ENCODE assay signal across 16 cellular contexts in genomic region chr12:124515981-124516380, GRCh38. TPM values are rescaled to one million over a fixed set of nuclear protein-coding genes. Genes with fewer than 3 reads are reported as not detected.
A peak's percentile ranks its signal among the peaks of the same experiment; 100 is the strongest.
DNase-seq lines count a peak whose midpoint lies in the region; ATAC-seq and TF ChIP-seq lines count a peak whose summit lies in the region.
"Had no signal": no experiment of that assay in that cellular context is flagged by ENCODE, and none has a peak within 500 bp of the region (broad histone marks: within the 10 kb centered on the region; RNA-seq: fewer than 3 reads in every experiment).

No MANE protein-coding gene starts in this region.

- POLR2A ChIA-PET in WTC11 (lab: Charles Lee), result no interaction called here
- POLR2A ChIA-PET in CD4-positive, alpha-beta T cell (lab: Charles Lee), result no interaction called here
- POLR2A ChIA-PET in activated CD4-positive, alpha-beta memory T cell treated with anti-CD3 and anti-CD28 coated beads for 36 hours (lab: Charles Lee), result no interaction called here

- no peak overlapping the region for H2BK120ac ChIP-seq in neuronal stem cell (ENCODE audit: low read depth, low read length)

- H3K4ac ChIP-seq in neuronal stem cell (ENCODE audit: low read length), result no peak overlapping the region

- no peak for DNase-seq in WTC11 (ENCODE audit: low spot score)
- DNase-seq in esophagus muscularis mucosa (ENCODE audit: extremely low spot score), result no peak
- no peak for DNase-seq in neuronal stem cell (ENCODE audit: low spot score)
- DNase-seq in tibial nerve (ENCODE audit: low spot score in 2 of 2), result no peak
- no peak for DNase-seq in kidney glomerular epithelial cell (lab: John Stamatoyannopoulos, UW)
- no peak for DNase-seq in CD4-positive, alpha-beta T cell
- no peak for DNase-seq in activated CD4-positive, alpha-beta memory T cell treated with anti-CD3 and anti-CD28 coated beads for 36 hours
- DNase-seq: activated CD8-positive, alpha-beta memory T cell treated with anti-CD3 and anti-CD28 coated beads, Interleukin-2, amount 50 U/mL, for 4 hours; Caco-2; NCI-H1092 treated with DMSO at 0.1 percent for 48 hours; NCI-H524 treated with DMSO at 0.1 percent for 48 hours; ovary; RPMI8226; stimulated activated CD4-positive, alpha-beta T cell treated with anti-CD3 and anti-CD28 coated beads, Interleukin-4, amount 100 ng/mL, for 4 hours; stimulated activated naive CD8-positive, alpha-beta T cell treated with anti-CD3 and anti-CD28 coated beads, Interleukin-15, amount 100 ng/mL, for 72 hours had no signal

- H3K9ac ChIP-seq in neuronal stem cell (ENCODE audit: low read depth, low read length, poor library complexity), result no peak overlapping the region

- H2AK5ac ChIP-seq in neuronal stem cell (ENCODE audit: low read depth, low read length), result peak overlapping the region; percentile 88

- H4K8ac ChIP-seq in neuronal stem cell (ENCODE audit: low read depth, low read length), result no peak overlapping the region

- H3K27ac Mint-ChIP-seq in WTC11, result peak overlapping the region; percentile 86; the same call in 1 of the 2 replicates
- H3K27ac Mint-ChIP-seq in CD4-positive, alpha-beta T cell, result no peak overlapping the region
- H3K27ac Mint-ChIP-seq in activated CD4-positive, alpha-beta memory T cell treated with anti-CD3 and anti-CD28 coated beads for 36 hours, result no peak overlapping the region
- H3K27ac Mint-ChIP-seq: stimulated activated naive CD8-positive, alpha-beta T cell treated with anti-CD3 and anti-CD28 coated beads, Interleukin-15, amount 100 ng/mL, for 72 hours had no signal

- H3K9me3 ChIP-seq in esophagus muscularis mucosa (no peaks in the 10 kb centered on the region), neuronal stem cell (replicated peaks in 1 of 2; ENCODE audit: control insufficient read depth in 2 of 2, insufficient read depth in 1 of 2, low read depth in 1 of 2, low read length in 2 of 2) (peaks cover 0 to 3% of the 10 kb centered on the region in 2 donors), tibial nerve (no peaks in the 10 kb centered on the region)
- no peaks in the 10 kb centered on the region for H3K9me3 ChIP-seq in CD4-positive, alpha-beta T cell (ENCODE audit: control insufficient read depth, low read length)
- H3K9me3 ChIP-seq: Caco-2, ovary had no signal

- peaks cover 52% of the 10 kb centered on the region for H3K4me1 Mint-ChIP-seq in WTC11
- H3K4me1 Mint-ChIP-seq in CD4-positive, alpha-beta T cell (ENCODE audit: low read depth), result peaks cover 6% of the 10 kb centered on the region
- peaks cover 3% of the 10 kb centered on the region for H3K4me1 Mint-ChIP-seq in activated CD4-positive, alpha-beta memory T cell treated with anti-CD3 and anti-CD28 coated beads for 36 hours (ENCODE audit: low read depth)

- H3K4me2 ChIP-seq in neuronal stem cell (ENCODE audit: insufficient read depth, low read length, poor library complexity, severe bottlenecking), result no peak overlapping the region

- H2BK5ac ChIP-seq in neuronal stem cell (ENCODE audit: low read length), result no peak overlapping the region

- intact Hi-C loops in esophagus muscularis mucosa (cut with DNase I), result loop anchor here (5.0 to 10.0 kb wide), 2 partner anchors 94 to 249 kb away; no protein-coding TSS in a partner anchor
- intact Hi-C loops in CD4-positive, alpha-beta T cell (cut with DNase I, micrococcal nuclease), result no loop called here
- intact Hi-C loops in activated CD4-positive, alpha-beta memory T cell treated with anti-CD3 and anti-CD28 coated beads for 36 hours (cut with micrococcal nuclease), result no loop called here

- H4K91ac ChIP-seq in neuronal stem cell (ENCODE audit: low read depth, low read length, poor library complexity), result no peak overlapping the region

- H3K27ac ChIP-seq in esophagus muscularis mucosa (replicated peaks in 1 of 4), result peak overlapping the region; percentile 96 to 98 (median 97)
- no peak overlapping the region for H3K27ac ChIP-seq in neuronal stem cell (replicated peaks; ENCODE audit: low read length)
- peak overlapping the region; percentile 92 to 99 (median 94) for H3K27ac ChIP-seq in tibial nerve
- no peak overlapping the region for H3K27ac ChIP-seq in CD4-positive, alpha-beta T cell (ENCODE audit: low read depth, low read length)

- no peaks in the 10 kb centered on the region for H3K27me3 ChIP-seq in esophagus muscularis mucosa
- no peaks in the 10 kb centered on the region for H3K27me3 ChIP-seq in neuronal stem cell (ENCODE audit: control insufficient read depth in 3 of 3, insufficient read depth in 3 of 3, low read depth in 1 of 3, low read length in 3 of 3)
- no peaks in the 10 kb centered on the region for H3K27me3 ChIP-seq in tibial nerve
- H3K27me3 ChIP-seq in CD4-positive, alpha-beta T cell (ENCODE audit: control insufficient read depth, insufficient read depth, low read length), result no peaks in the 10 kb centered on the region
- H3K27me3 ChIP-seq: ovary had no signal

- H3K4me3 Mint-ChIP-seq in WTC11, result no peak overlapping the region
- no peak overlapping the region for H3K4me3 Mint-ChIP-seq in CD4-positive, alpha-beta T cell
- H3K4me3 Mint-ChIP-seq in activated CD4-positive, alpha-beta memory T cell treated with anti-CD3 and anti-CD28 coated beads for 36 hours, result no peak overlapping the region
- H3K4me3 Mint-ChIP-seq: stimulated activated naive CD8-positive, alpha-beta T cell treated with anti-CD3 and anti-CD28 coated beads, Interleukin-15, amount 100 ng/mL, for 72 hours had no signal

- peaks cover 11% of the 10 kb centered on the region for H3K36me3 Mint-ChIP-seq in WTC11
- peaks cover 13% of the 10 kb centered on the region for H3K36me3 Mint-ChIP-seq in CD4-positive, alpha-beta T cell (ENCODE audit: low read depth)
- H3K36me3 Mint-ChIP-seq in activated CD4-positive, alpha-beta memory T cell treated with anti-CD3 and anti-CD28 coated beads for 36 hours, result peaks cover 8% of the 10 kb centered on the region

- WGBS in esophagus muscularis mucosa, result 57% methylated on average over 3 of the region's 15 CpGs
- no CpG with 5 or more reads among the region's 15 CpGs for WGBS in neuronal stem cell (ENCODE audit: extremely low coverage in 2 of 2, insufficient read length in 2 of 2, insufficient replicate concordance in 1 of 2), 2 donors
- 31 to 56% methylated on average over 10 to 14 of the region's 15 CpGs for WGBS in tibial nerve, 2 donors

- no peak for TF ChIP-seq POLR2A in esophagus muscularis mucosa (IDR thresholded peaks at IDR 0.05; ENCODE audit: low read depth)
- no peak for TF ChIP-seq POLR2A in tibial nerve (IDR thresholded peaks at IDR 0.05)

- CTCF ChIA-PET in WTC11 (lab: Charles Lee), result no interaction called here
- CTCF ChIA-PET in CD4-positive, alpha-beta T cell (lab: Charles Lee), result no interaction called here
- CTCF ChIA-PET in activated CD4-positive, alpha-beta memory T cell treated with anti-CD3 and anti-CD28 coated beads for 36 hours (lab: Charles Lee), result interaction anchor here (0.6 kb wide), 1 partner anchor 258 kb away, joined by 3 read pairs; no protein-coding TSS in a partner anchor

- H3K4me3 ChIP-seq in esophagus muscularis mucosa (peak overlapping the region in 3 of 4 donors; percentile 55 to 60 (median 58)), neuronal stem cell (ENCODE audit: low read length in 2 of 2) (no peak overlapping the region), tibial nerve (peak overlapping the region in 2 of 4 donors; percentile 24 to 62)
- H3K4me3 ChIP-seq: ovary had no signal

- no peak overlapping the region for H3K14ac ChIP-seq in neuronal stem cell (ENCODE audit: low read length)

- H3K9me3 Mint-ChIP-seq in WTC11, result no peaks in the 10 kb centered on the region
- no peaks in the 10 kb centered on the region for H3K9me3 Mint-ChIP-seq in CD4-positive, alpha-beta T cell
- H3K9me3 Mint-ChIP-seq in activated CD4-positive, alpha-beta memory T cell treated with anti-CD3 and anti-CD28 coated beads for 36 hours, result no peaks in the 10 kb centered on the region
- H3K9me3 Mint-ChIP-seq: stimulated activated naive CD8-positive, alpha-beta T cell treated with anti-CD3 and anti-CD28 coated beads, Interleukin-15, amount 100 ng/mL, for 72 hours had no signal

- H3K36me3 ChIP-seq in esophagus muscularis mucosa, result peaks cover 0 to 11% (median 0%) of the 10 kb centered on the region in 4 donors
- H3K36me3 ChIP-seq in neuronal stem cell (replicated peaks in 1 of 2; ENCODE audit: control insufficient read depth in 2 of 2, insufficient read depth in 2 of 2, low read length in 2 of 2), result no peaks in the 10 kb centered on the region
- no peaks in the 10 kb centered on the region for H3K36me3 ChIP-seq in tibial nerve
- H3K36me3 ChIP-seq: ovary had no signal

- H3K27me3 Mint-ChIP-seq in WTC11 (ENCODE audit: low read depth), result no peaks in the 10 kb centered on the region
- H3K27me3 Mint-ChIP-seq in CD4-positive, alpha-beta T cell, result no peaks in the 10 kb centered on the region
- no peaks in the 10 kb centered on the region for H3K27me3 Mint-ChIP-seq in activated CD4-positive, alpha-beta memory T cell treated with anti-CD3 and anti-CD28 coated beads for 36 hours
- H3K27me3 Mint-ChIP-seq: stimulated activated naive CD8-positive, alpha-beta T cell treated with anti-CD3 and anti-CD28 coated beads, Interleukin-15, amount 100 ng/mL, for 72 hours had no signal

- peak overlapping the region; percentile 87 for H3K18ac ChIP-seq in neuronal stem cell (ENCODE audit: low read length)

- peaks cover 91 to 100% (median 99%) of the 10 kb centered on the region in 4 donors for H3K4me1 ChIP-seq in esophagus muscularis mucosa
- peaks cover 30 to 49% of the 10 kb centered on the region in 2 donors for H3K4me1 ChIP-seq in neuronal stem cell (ENCODE audit: control insufficient read depth in 2 of 2, insufficient read depth in 1 of 2, low read depth in 1 of 2, low read length in 2 of 2)
- peaks cover 6 to 99% (median 78%) of the 10 kb centered on the region in 4 donors for H3K4me1 ChIP-seq in tibial nerve

- TF ChIP-seq EP300 in esophagus muscularis mucosa (IDR thresholded peaks at IDR 0.05), result no peak
- no peak for TF ChIP-seq EP300 in tibial nerve (IDR thresholded peaks at IDR 0.05)

- ATAC-seq in WTC11 (no peak), HG02885 (IDR thresholded peaks at IDR 0.05; ENCODE audit: poor library complexity, unreplicated experiment) (no peak)
- no peak for ATAC-seq in CD4-positive, alpha-beta T cell (ENCODE audit: poor library complexity)
- ATAC-seq: stimulated activated naive CD8-positive, alpha-beta T cell treated with anti-CD3 and anti-CD28 coated beads, Interleukin-15, amount 100 ng/mL, for 72 hours had no signal

- H3K23ac ChIP-seq in neuronal stem cell (ENCODE audit: low read depth, low read length, poor library complexity), result no peak overlapping the region

- no peak for TF ChIP-seq CTCF in WTC11 (IDR thresholded peaks at IDR 0.05)
- no peak for TF ChIP-seq CTCF in esophagus muscularis mucosa (IDR thresholded peaks at IDR 0.05)
- TF ChIP-seq CTCF in tibial nerve (IDR thresholded peaks at IDR 0.05), result no peak
- TF ChIP-seq CTCF in CD4-positive, alpha-beta T cell (IDR thresholded peaks at IDR 0.05), result no peak

- H2AFZ ChIP-seq in neuronal stem cell (ENCODE audit: low read length), result no peak overlapping the region

- H2BK12ac ChIP-seq in neuronal stem cell (ENCODE audit: low read length), result peak overlapping the region; percentile 47

- peaks cover 28% of the 10 kb centered on the region for H3K79me1 ChIP-seq in neuronal stem cell (ENCODE audit: low read depth, low read length)

- peak overlapping the region; percentile 11 for H2BK15ac ChIP-seq in neuronal stem cell (ENCODE audit: low read length)

RNA-seq across cellular contexts. Expression of gene NCOR2, which starts 51.4 kb away (rescaled TPM):
- 283 to 326 TPM (median 304 TPM) in 3 replicates for total RNA-seq in WTC11 (2021)
- 100 to 1,000 TPM; 107 to 188 (median 131) TPM for total RNA-seq in esophagus muscularis mucosa
- 80.7 TPM for polyA plus RNA-seq in neuronal stem cell (2013, experiment 1 of 2)
- polyA plus RNA-seq in neuronal stem cell (2013, experiment 2 of 2), result 80.2 TPM
- total RNA-seq in tibial nerve, result 100 to 1,000 TPM; 211 to 265 (median 225) TPM
- total RNA-seq in CD4-positive, alpha-beta T cell, result 100 to 1,000 TPM; 133 to 140 TPM
- 10 to 100 TPM; 86.1 to 86.9 TPM for total RNA-seq in activated CD4-positive, alpha-beta memory T cell treated with anti-CD3 and anti-CD28 coated beads for 36 hours

Comparison
In these comparisons a context has a peak if more than half of its experiments do, and no peak if none do; other contexts are left out.
1. H3K27ac ChIP-seq: peak in esophagus muscularis mucosa (4 of 4) and tibial nerve (4 of 4); none in neuronal stem cell (single experiment) and CD4-positive, alpha-beta T cell (single experiment).
2. H3K4me3 ChIP-seq: peak in esophagus muscularis mucosa (3 of 4); none in neuronal stem cell (0 of 2).